In genomic region chr4:102734591-102735385, GRCh38 we compare ENCODE assay signal across 1 cellular context.
TF ChIP-seq lines count a peak whose summit lies in the region.

No MANE protein-coding gene starts in this region.

TF ChIP-seq in HepG2, 621 proteins besides CTCF, POLR2A, EP300 and RAD21 (continued from another document):
- TF ChIP-seq ZBTB21 (CRISPR knock-in tag; IDR thresholded peaks at IDR 0.05) (peak; percentile 61; the same call in 1 of the 2 replicates), RXRB (CRISPR knock-in tag; IDR thresholded peaks at IDR 0.05; ENCODE audit: borderline replicate concordance) (no peak), HMG20A (CRISPR knock-in tag; IDR thresholded peaks at IDR 0.05; ENCODE audit: borderline replicate concordance) (no peak), ZNF768 (CRISPR knock-in tag; IDR thresholded peaks at IDR 0.05) (no peak), ZNF557 (CRISPR knock-in tag; IDR thresholded peaks at IDR 0.05) (no peak), SOX6 (IDR thresholded peaks at IDR 0.05) (no peak), SOX6 (CRISPR knock-in tag; IDR thresholded peaks at IDR 0.05) (peak; percentile 15; the same call in 1 of the 2 replicates), ZFY (CRISPR knock-in tag; IDR thresholded peaks at IDR 0.05) (peak; percentile 34; the same call in 1 of the 2 replicates), ZBTB42 (CRISPR knock-in tag; IDR thresholded peaks at IDR 0.05) (no peak), ASH2L (IDR thresholded peaks at IDR 0.05; ENCODE audit: insufficient read length, low read depth, low read length) (no peak), SALL1 (CRISPR knock-in tag; IDR thresholded peaks at IDR 0.05) (peak; percentile 35; the same call in 1 of the 2 replicates), ZNF12 (CRISPR knock-in tag; IDR thresholded peaks at IDR 0.05) (peak; percentile 60; the same call in 1 of the 2 replicates), GMEB2 (CRISPR knock-in tag; IDR thresholded peaks at IDR 0.05; ENCODE audit: low read depth) (no peak), ZNF121 (CRISPR knock-in tag; IDR thresholded peaks at IDR 0.05) (no peak), MIXL1 (CRISPR knock-in tag; IDR thresholded peaks at IDR 0.05) (no peak)
